In the genomic region with DNA sequence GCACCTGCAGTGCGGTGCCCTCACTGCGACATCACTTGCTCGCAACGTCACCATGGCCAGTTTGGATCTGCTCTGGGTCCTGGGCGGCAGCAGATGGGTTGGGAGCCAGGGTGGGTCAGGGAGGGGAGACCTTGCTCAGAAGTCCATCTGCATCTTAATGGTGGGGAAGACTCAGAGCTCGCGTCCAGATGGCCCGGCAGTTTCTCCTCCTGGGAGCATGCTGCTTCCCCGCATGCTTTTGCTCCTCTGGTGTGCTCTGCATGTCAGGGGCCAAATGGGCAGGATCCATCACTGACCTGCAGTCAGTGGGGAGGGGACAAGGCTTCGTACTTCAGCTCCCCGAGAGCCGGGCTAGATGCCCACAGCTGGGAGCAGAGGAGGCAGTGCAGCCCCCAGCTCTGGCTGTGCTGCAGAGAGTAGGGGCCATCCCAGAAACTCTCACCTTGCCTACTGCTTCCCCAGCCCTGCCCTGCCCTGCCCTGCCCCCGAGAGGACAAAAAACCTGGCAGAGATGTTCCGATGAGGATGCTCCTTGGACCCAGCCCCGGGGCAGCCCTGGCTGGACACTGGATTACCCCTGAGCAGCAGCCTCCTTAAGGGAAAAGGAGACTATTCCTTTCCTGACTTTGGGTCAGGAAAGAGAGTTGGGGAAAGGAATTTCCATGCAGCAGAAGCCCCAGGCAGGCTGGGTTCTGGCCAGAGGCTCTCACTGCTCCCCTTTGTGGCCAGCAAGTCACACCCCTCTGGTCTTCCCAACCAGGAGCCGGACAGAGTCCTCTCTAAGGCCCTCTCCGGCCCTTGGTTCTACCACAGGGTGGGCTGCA, we compare ENCODE assay signal across 1 cellular context.
A peak's percentile ranks its signal among the peaks of the same experiment; 100 is the strongest.
TF ChIP-seq lines count a peak whose summit lies in the region.

No MANE protein-coding gene starts in this region.

TF ChIP-seq in H1, 55 proteins besides CTCF, POLR2A, EP300 and RAD21:
- TF ChIP-seq MAX (IDR thresholded peaks at IDR 0.05) = peak; percentile 65
- TF ChIP-seq, protein P1, sequence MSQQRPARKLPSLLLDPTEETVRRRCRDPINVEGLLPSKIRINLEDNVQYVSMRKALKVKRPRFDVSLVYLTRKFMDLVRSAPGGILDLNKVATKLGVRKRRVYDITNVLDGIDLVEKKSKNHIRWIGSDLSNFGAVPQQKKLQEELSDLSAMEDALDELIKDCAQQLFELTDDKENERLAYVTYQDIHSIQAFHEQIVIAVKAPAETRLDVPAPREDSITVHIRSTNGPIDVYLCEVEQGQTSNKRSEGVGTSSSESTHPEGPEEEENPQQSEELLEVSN (IDR thresholded peaks at IDR 0.05) = peak; percentile 45; the same call in 1 of the 2 replicates
- TF ChIP-seq SIX5 (IDR thresholded peaks at IDR 0.05; ENCODE audit: low read depth, low read length) = no peak
TF ChIP-seq in H1: peak in this region for 2.
